16 cellular contexts compared by ENCODE assay signal in the genomic region with DNA sequence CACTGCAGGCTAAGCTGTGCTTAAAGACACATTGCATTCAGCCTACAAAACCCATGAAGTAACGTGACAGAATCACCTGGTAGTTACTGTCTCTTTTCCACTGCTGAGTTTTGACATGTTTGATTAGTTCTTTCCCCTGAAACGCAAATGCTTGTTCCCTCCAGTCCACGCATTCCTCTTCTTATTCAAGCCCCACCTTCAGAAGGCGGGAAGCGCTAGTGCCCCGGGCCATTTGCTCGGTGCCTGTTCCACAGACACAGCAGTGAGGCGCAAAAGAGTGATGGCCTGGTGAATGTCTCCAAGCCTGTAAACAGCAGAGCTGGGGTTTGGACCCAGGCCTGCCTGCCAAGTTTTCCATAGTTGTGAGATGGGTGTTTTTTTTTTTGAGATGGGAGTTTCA. TPM values are rescaled to one million over a fixed set of nuclear protein-coding genes. Genes with fewer than 3 reads are reported as not detected.
DNase-seq lines count a peak whose midpoint lies in the region; ATAC-seq, FAIRE-seq and TF ChIP-seq lines count a peak whose summit lies in the region.
"Had no signal": no experiment of that assay in that cellular context is flagged by ENCODE, and none has a peak within 500 bp of the region (broad histone marks: within the 10 kb centered on the region; RNA-seq: fewer than 3 reads in every experiment).

No MANE protein-coding gene starts in this region.

- no peaks in the 10 kb centered on the region for H3K27me3 Mint-ChIP-seq in WTC11 (ENCODE audit: low read depth)
- H3K27me3 Mint-ChIP-seq in stimulated activated naive B cell treated with anti-CD40 and anti-IgM and Interleukin-4, amounts not matched to agents 10 μg/mL and 1 μg/mL and 100 μg/mL, for 72 hours, result no peaks in the 10 kb centered on the region

- no peak for TF ChIP-seq POLR2A in HepG2 (IDR thresholded peaks at IDR 0.05; ENCODE audit: insufficient read depth in 1 of 2, low read depth in 2 of 2, low read length in 2 of 2)
- TF ChIP-seq POLR2A in right lobe of liver (IDR thresholded peaks at IDR 0.05), result no peak
- no peak for TF ChIP-seq POLR2A in esophagus squamous epithelium (IDR thresholded peaks at IDR 0.05)

- POLR2A ChIA-PET in HepG2 (lab: Yijun Ruan, JAX) (interaction anchor here (0.7 kb wide), 2 partner anchors 12 to 23 kb away, joined by 3 read pairs; no protein-coding TSS in a partner anchor), WTC11 (lab: Charles Lee) (interaction anchor here (0.6 kb wide), 1 partner anchor 141 kb away, joined by 4 read pairs; no protein-coding TSS in a partner anchor)

- H3K36me3 ChIP-seq in HepG2 (replicated peaks in 1 of 2; ENCODE audit: control insufficient read depth in 1 of 2, insufficient read depth in 2 of 2, low read length in 2 of 2) (peaks cover 26 to 47% of the 10 kb centered on the region in 2 experiments), right lobe of liver (peaks cover 0 to 21% (median 5%) of the 10 kb centered on the region in 4 donors), lower lobe of right lung (peaks cover 50% of the 10 kb centered on the region), esophagus squamous epithelium (peaks cover 13 to 61% (median 23%) of the 10 kb centered on the region in 3 donors)

- H3K27me3 ChIP-seq in HepG2 (ENCODE audit: control insufficient read depth in 1 of 2, insufficient read depth in 2 of 2, low read length in 2 of 2) (no peaks in the 10 kb centered on the region; a peak in 1 of 5 replicates), right lobe of liver (no peaks in the 10 kb centered on the region), lower lobe of right lung (ENCODE audit: low read depth) (no peaks in the 10 kb centered on the region), esophagus squamous epithelium (no peaks in the 10 kb centered on the region)
- H3K27me3 ChIP-seq: sigmoid colon had no signal

- TF ChIP-seq CTCF in HepG2 (CRISPR knock-in tag; IDR thresholded peaks at IDR 0.05), result no peak
- no peak for TF ChIP-seq CTCF in right lobe of liver (IDR thresholded peaks at IDR 0.05)
- TF ChIP-seq CTCF in WTC11 (IDR thresholded peaks at IDR 0.05), result no peak
- no peak for TF ChIP-seq CTCF in lower lobe of right lung (IDR thresholded peaks at IDR 0.05)
- TF ChIP-seq CTCF in esophagus squamous epithelium (IDR thresholded peaks at IDR 0.05), result no peak

- H3K9me3 ChIP-seq in HepG2 (ENCODE audit: low read length), result no peaks in the 10 kb centered on the region
- no peaks in the 10 kb centered on the region for H3K9me3 ChIP-seq in right lobe of liver
- no peaks in the 10 kb centered on the region for H3K9me3 ChIP-seq in lower lobe of right lung
- H3K9me3 ChIP-seq in esophagus squamous epithelium, result no peaks in the 10 kb centered on the region
- H3K9me3 ChIP-seq: sigmoid colon had no signal

- intact Hi-C loops in HepG2 (cut with micrococcal nuclease; ENCODE audit: unreplicated experiment) (no loop called here), right lobe of liver (cut with DNase I) (no loop called here), lower lobe of right lung (cut with DNase I) (no loop called here), esophagus squamous epithelium (cut with DNase I) (no loop called here)

- in situ Hi-C loops in HepG2 (cut with HindIII; ENCODE audit: extremely low pct_ligation_motif_present, low pct_unique_long_range_greater_than_20kb), result no loop called here

- FAIRE-seq in HepG2 (lab: Jason Lieb, UNC), result no peak
- FAIRE-seq: kidney, RCC 7860 had no signal

- no peak for ATAC-seq in HepG2
- ATAC-seq in right lobe of liver, result no peak
- no peak for ATAC-seq in WTC11
- no peak for ATAC-seq in stimulated activated naive B cell treated with anti-CD40 and anti-IgM and Interleukin-4, amounts not matched to agents 10 μg/mL and 1 μg/mL and 100 μg/mL, for 72 hours (replicated peaks)
- ATAC-seq in lower lobe of right lung, result no peak

- TF ChIP-seq RAD21 in HepG2 (CRISPR knock-in tag; IDR thresholded peaks at IDR 0.05), result no peak

- H3K27ac ChIP-seq in HepG2 (ENCODE audit: extremely low read length, insufficient read depth, low read length), result no peak overlapping the region
- no peak overlapping the region for H3K27ac ChIP-seq in right lobe of liver
- no peak overlapping the region for H3K27ac ChIP-seq in lower lobe of right lung
- no peak overlapping the region for H3K27ac ChIP-seq in esophagus squamous epithelium

- peaks cover 62% of the 10 kb centered on the region for H3K36me3 Mint-ChIP-seq in WTC11
- peaks cover 38 to 62% of the 10 kb centered on the region in 2 donors for H3K36me3 Mint-ChIP-seq in stimulated activated naive B cell treated with anti-CD40 and anti-IgM and Interleukin-4, amounts not matched to agents 10 μg/mL and 1 μg/mL and 100 μg/mL, for 72 hours

- no peak overlapping the region for H3K4me2 ChIP-seq in HepG2 (ENCODE audit: low read depth, low read length)

- H2AFZ ChIP-seq in HepG2 (ENCODE audit: low read length), result no peak overlapping the region

- H3K9me3 Mint-ChIP-seq in WTC11, result no peaks in the 10 kb centered on the region
- H3K9me3 Mint-ChIP-seq in stimulated activated naive B cell treated with anti-CD40 and anti-IgM and Interleukin-4, amounts not matched to agents 10 μg/mL and 1 μg/mL and 100 μg/mL, for 72 hours, result no peaks in the 10 kb centered on the region

- H3K9ac ChIP-seq in HepG2 (ENCODE audit: insufficient read depth, low read depth, low read length), result no peak overlapping the region

- H3K27ac Mint-ChIP-seq in WTC11, result peak overlapping the region; percentile 66
- peak overlapping the region; percentile 51 for H3K27ac Mint-ChIP-seq in stimulated activated naive B cell treated with anti-CD40 and anti-IgM and Interleukin-4, amounts not matched to agents 10 μg/mL and 1 μg/mL and 100 μg/mL, for 72 hours

- peak overlapping the region; percentile 53 for H3K4me3 Mint-ChIP-seq in WTC11
- no peak overlapping the region for H3K4me3 Mint-ChIP-seq in stimulated activated naive B cell treated with anti-CD40 and anti-IgM and Interleukin-4, amounts not matched to agents 10 μg/mL and 1 μg/mL and 100 μg/mL, for 72 hours

- H3K79me2 ChIP-seq in HepG2 (ENCODE audit: insufficient read depth, low read length), result peaks cover 38% of the 10 kb centered on the region

- H3K4me3 ChIP-seq in HepG2 (replicated peaks in 1 of 3; ENCODE audit: insufficient read depth in 1 of 3, low read depth in 2 of 3, low read length in 3 of 3), result no peak overlapping the region; a peak in 1 of 6 replicates
- no peak overlapping the region for H3K4me3 ChIP-seq in right lobe of liver
- H3K4me3 ChIP-seq in lower lobe of right lung, result no peak overlapping the region
- no peak overlapping the region for H3K4me3 ChIP-seq in esophagus squamous epithelium
- H3K4me3 ChIP-seq: sigmoid colon had no signal

- 91% methylated on average over 8 of the region's 8 CpGs for WGBS in HepG2 (ENCODE audit: low lambda C conversion rate)
- WGBS in right lobe of liver (ENCODE audit: insufficient coverage, low coverage, low lambda C conversion rate, missing lambda C conversion rate), result 93% methylated on average over 6 of the region's 8 CpGs
- 51 to 55% methylated on average over 3 to 8 of the region's 8 CpGs for WGBS in esophagus squamous epithelium, 2 donors

- no peak for TF ChIP-seq EP300 in HepG2 (IDR thresholded peaks at IDR 0.05; ENCODE audit: low read depth in 2 of 2, low read length in 2 of 2)
- TF ChIP-seq EP300 in HepG2 (CRISPR knock-in tag; IDR thresholded peaks at IDR 0.05; ENCODE audit: borderline replicate concordance), result no peak

- peaks cover 45% of the 10 kb centered on the region for H4K20me1 ChIP-seq in HepG2 (ENCODE audit: insufficient read depth, low read length)

- peaks cover 25% of the 10 kb centered on the region for H3K4me1 Mint-ChIP-seq in WTC11
- peaks cover 34 to 48% of the 10 kb centered on the region in 2 donors for H3K4me1 Mint-ChIP-seq in stimulated activated naive B cell treated with anti-CD40 and anti-IgM and Interleukin-4, amounts not matched to agents 10 μg/mL and 1 μg/mL and 100 μg/mL, for 72 hours

- CTCF ChIA-PET in HepG2 (lab: Yijun Ruan, JAX; ENCODE audit: low intra/inter-chr PET ratio, low total read pairs), result no interaction called here
- CTCF ChIA-PET in WTC11 (lab: Charles Lee), result interaction anchor here (1.3 kb wide), 1 partner anchor 121 kb away, joined by 4 read pairs; no protein-coding TSS in a partner anchor

- BruUV-seq in HepG2 (replicated peaks; lab: Mats Ljungman, UMichigan), result TSS peak; percentile 30

- DNase-seq in HepG2 (ENCODE audit: low spot score) (no peak), right lobe of liver (no peak), WTC11 (ENCODE audit: low spot score) (no peak), lower lobe of right lung (no peak), esophagus squamous epithelium (lab: John Stamatoyannopoulos, UW) (no peak)
- no peak for DNase-seq in stimulated activated naive B cell treated with anti-CD40 and anti-IgM and Interleukin-4, amounts not matched to agents 10 μg/mL and 1 μg/mL and 100 μg/mL, for 72 hours
- DNase-seq: foreskin fibroblast, GF-D8, H7, kidney, NCI-H1417 treated with DMSO at 0.1 percent for 48 hours, NCI-H510A, sigmoid colon had no signal

- H3K4me1 ChIP-seq in HepG2 (ENCODE audit: insufficient read depth, low read length) (peaks cover 38% of the 10 kb centered on the region), right lobe of liver (peaks cover 0 to 16% (median 0%) of the 10 kb centered on the region in 4 donors), lower lobe of right lung (peaks cover 17% of the 10 kb centered on the region), esophagus squamous epithelium (peaks cover 11 to 45% (median 17%) of the 10 kb centered on the region in 3 donors)

RNA-seq across cellular contexts. Expression of a gene that starts 10.9 kb away (rescaled TPM):
- total RNA-seq in HepG2 (2016; rRNA removed; fragmentation: Illumina TruSeq; extraction: Trizol) (not detected in 2 replicates), right lobe of liver (under 1 TPM in 1 of 6 experiments, not detected in 5; 0.37 TPM), WTC11 (2021) (not detected in 3 replicates), lower lobe of right lung (not detected), esophagus squamous epithelium (not detected)
- not detected in 2 replicates for total RNA-seq in HepG2 (2016; cell fraction: cytosol; rRNA removed; fragmentation: Illumina TruSeq; extraction: Trizol; ENCODE audit: low read depth)
- not detected in 2 replicates for total RNA-seq in HepG2 (2016; cell fraction: insoluble cytoplasmic fraction; rRNA removed; fragmentation: Illumina TruSeq; extraction: Trizol)
- not detected in 2 replicates for total RNA-seq in HepG2 (2016; cell fraction: membrane; rRNA removed; fragmentation: Illumina TruSeq; extraction: Trizol)
- total RNA-seq in HepG2 (2016; cell fraction: nucleus; rRNA removed; fragmentation: Illumina TruSeq; extraction: Trizol), result not detected in 2 replicates
- polyA plus RNA-seq in HepG2 (2011; rRNA removed), result 0.08 TPM in 1 of 2 replicates, not detected in the other
- polyA plus RNA-seq in HepG2 (2011; cell fraction: cytosol; rRNA removed), result not detected in 2 replicates
- 0.11 TPM in 1 of 2 replicates, not detected in the other for polyA plus RNA-seq in HepG2 (2011; cell fraction: nucleus; rRNA removed)
- not detected in 2 replicates for polyA plus RNA-seq in HepG2 (2012)
- not detected in 2 replicates for polyA plus RNA-seq in HepG2 (2016; cell fraction: cytosol; fragmentation: Illumina TruSeq; extraction: Trizol; ENCODE audit: low read depth)
- polyA plus RNA-seq in HepG2 (2016; cell fraction: insoluble cytoplasmic fraction; fragmentation: Illumina TruSeq; extraction: Trizol; ENCODE audit: low read depth), result not detected in 2 replicates
- polyA plus RNA-seq in HepG2 (2016; cell fraction: membrane; fragmentation: Illumina TruSeq; extraction: Trizol; ENCODE audit: low read depth), result not detected in 2 replicates
- polyA plus RNA-seq in HepG2 (2016; cell fraction: nucleus; fragmentation: Illumina TruSeq; extraction: Trizol; ENCODE audit: insufficient read depth, low read depth), result not detected in 2 replicates
- polyA minus RNA-seq in HepG2 (2011; rRNA and poly(A)+ RNA removed; ENCODE audit: low replicate concordance), result not detected in 2 replicates
- polyA minus RNA-seq in HepG2 (2011; cell fraction: cytosol; rRNA and poly(A)+ RNA removed), result not detected in 2 replicates
- not detected in 2 replicates for polyA minus RNA-seq in HepG2 (2011; cell fraction: nucleus; rRNA and poly(A)+ RNA removed)
- total RNA-seq: H7; kidney; sigmoid colon; T-helper 2 cell treated with Interferon-gamma antibody and Interleukin-4, amounts not matched to agents 100 ng/mL and 5 ng/mL, for 36 hours had no signal
- polyA plus RNA-seq: BJ, sigmoid colon had no signal

RNA-seq across cellular contexts. Expression of a gene that starts 22.5 kb away (rescaled TPM):
- total RNA-seq in HepG2 (2016; rRNA removed; fragmentation: Illumina TruSeq; extraction: Trizol), result not detected in 2 replicates
- not detected in 2 replicates for total RNA-seq in HepG2 (2016; cell fraction: cytosol; rRNA removed; fragmentation: Illumina TruSeq; extraction: Trizol; ENCODE audit: low read depth)
- not detected in 2 replicates for total RNA-seq in HepG2 (2016; cell fraction: insoluble cytoplasmic fraction; rRNA removed; fragmentation: Illumina TruSeq; extraction: Trizol)
- total RNA-seq in HepG2 (2016; cell fraction: membrane; rRNA removed; fragmentation: Illumina TruSeq; extraction: Trizol), result not detected in 2 replicates
- not detected in 2 replicates for total RNA-seq in HepG2 (2016; cell fraction: nucleus; rRNA removed; fragmentation: Illumina TruSeq; extraction: Trizol)
- polyA plus RNA-seq in HepG2 (2011; rRNA removed), result not detected in 2 replicates
- not detected in 2 replicates for polyA plus RNA-seq in HepG2 (2011; cell fraction: cytosol; rRNA removed)
- not detected in 2 replicates for polyA plus RNA-seq in HepG2 (2011; cell fraction: nucleus; rRNA removed)
- not detected in 2 replicates for polyA plus RNA-seq in HepG2 (2012)
- polyA plus RNA-seq in HepG2 (2016; cell fraction: cytosol; fragmentation: Illumina TruSeq; extraction: Trizol; ENCODE audit: low read depth), result not detected in 2 replicates
- polyA plus RNA-seq in HepG2 (2016; cell fraction: insoluble cytoplasmic fraction; fragmentation: Illumina TruSeq; extraction: Trizol; ENCODE audit: low read depth), result not detected in 2 replicates
- polyA plus RNA-seq in HepG2 (2016; cell fraction: membrane; fragmentation: Illumina TruSeq; extraction: Trizol; ENCODE audit: low read depth), result not detected in 2 replicates
- not detected in 2 replicates for polyA plus RNA-seq in HepG2 (2016; cell fraction: nucleus; fragmentation: Illumina TruSeq; extraction: Trizol; ENCODE audit: insufficient read depth, low read depth)
- polyA minus RNA-seq in HepG2 (2011; rRNA and poly(A)+ RNA removed; ENCODE audit: low replicate concordance), result 0.72 TPM in 1 of 2 replicates, not detected in the other
- not detected in 2 replicates for polyA minus RNA-seq in HepG2 (2011; cell fraction: cytosol; rRNA and poly(A)+ RNA removed)
- polyA minus RNA-seq in HepG2 (2011; cell fraction: nucleus; rRNA and poly(A)+ RNA removed), result not detected in 2 replicates
- total RNA-seq in right lobe of liver, result not detected
- total RNA-seq in WTC11 (2021), result 3.9 to 6.0 TPM (median 5.4 TPM) in 3 replicates
- total RNA-seq in lower lobe of right lung, result 1.9 TPM
- total RNA-seq in esophagus squamous epithelium, result not detected
- total RNA-seq: H7, sigmoid colon had no signal

RNA-seq across cellular contexts. Expression of a gene that starts 30.8 kb away (rescaled TPM):
- total RNA-seq in HepG2 (2016; rRNA removed; fragmentation: Illumina TruSeq; extraction: Trizol) (not detected in 2 replicates), right lobe of liver (not detected), WTC11 (2021) (not detected in 3 replicates), lower lobe of right lung (not detected), esophagus squamous epithelium (not detected)
- total RNA-seq in HepG2 (2016; cell fraction: cytosol; rRNA removed; fragmentation: Illumina TruSeq; extraction: Trizol; ENCODE audit: low read depth), result not detected in 2 replicates
- total RNA-seq in HepG2 (2016; cell fraction: insoluble cytoplasmic fraction; rRNA removed; fragmentation: Illumina TruSeq; extraction: Trizol), result not detected in 2 replicates
- not detected in 2 replicates for total RNA-seq in HepG2 (2016; cell fraction: membrane; rRNA removed; fragmentation: Illumina TruSeq; extraction: Trizol)
- not detected in 2 replicates for total RNA-seq in HepG2 (2016; cell fraction: nucleus; rRNA removed; fragmentation: Illumina TruSeq; extraction: Trizol)
- polyA plus RNA-seq in HepG2 (2011; rRNA removed), result not detected in 2 replicates
- not detected in 2 replicates for polyA plus RNA-seq in HepG2 (2011; cell fraction: cytosol; rRNA removed)
- polyA plus RNA-seq in HepG2 (2011; cell fraction: nucleus; rRNA removed), result not detected in 2 replicates
- polyA plus RNA-seq in HepG2 (2012), result not detected in 2 replicates
- not detected in 2 replicates for polyA plus RNA-seq in HepG2 (2016; cell fraction: cytosol; fragmentation: Illumina TruSeq; extraction: Trizol; ENCODE audit: low read depth)
- polyA plus RNA-seq in HepG2 (2016; cell fraction: insoluble cytoplasmic fraction; fragmentation: Illumina TruSeq; extraction: Trizol; ENCODE audit: low read depth), result not detected in 2 replicates
- polyA plus RNA-seq in HepG2 (2016; cell fraction: membrane; fragmentation: Illumina TruSeq; extraction: Trizol; ENCODE audit: low read depth), result not detected in 2 replicates
- not detected in 2 replicates for polyA plus RNA-seq in HepG2 (2016; cell fraction: nucleus; fragmentation: Illumina TruSeq; extraction: Trizol; ENCODE audit: insufficient read depth, low read depth)
- 0.16 TPM in 1 of 2 replicates, not detected in the other for polyA minus RNA-seq in HepG2 (2011; rRNA and poly(A)+ RNA removed; ENCODE audit: low replicate concordance)
- not detected in 2 replicates for polyA minus RNA-seq in HepG2 (2011; cell fraction: cytosol; rRNA and poly(A)+ RNA removed)
- not detected in 2 replicates for polyA minus RNA-seq in HepG2 (2011; cell fraction: nucleus; rRNA and poly(A)+ RNA removed)
- total RNA-seq: H7; kidney; sigmoid colon; T-helper 2 cell treated with Interferon-gamma antibody and Interleukin-4, amounts not matched to agents 100 ng/mL and 5 ng/mL, for 36 hours had no signal
- polyA plus RNA-seq: BJ, sigmoid colon had no signal

RNA-seq across cellular contexts. Expression of a gene that starts 32.3 kb away (rescaled TPM):
- total RNA-seq in HepG2 (2016; rRNA removed; fragmentation: Illumina TruSeq; extraction: Trizol) (not detected in 2 replicates), right lobe of liver (not detected), WTC11 (2021) (not detected in 3 replicates), lower lobe of right lung (not detected), esophagus squamous epithelium (not detected)
- not detected in 2 replicates for total RNA-seq in HepG2 (2016; cell fraction: cytosol; rRNA removed; fragmentation: Illumina TruSeq; extraction: Trizol; ENCODE audit: low read depth)
- total RNA-seq in HepG2 (2016; cell fraction: insoluble cytoplasmic fraction; rRNA removed; fragmentation: Illumina TruSeq; extraction: Trizol), result not detected in 2 replicates
- total RNA-seq in HepG2 (2016; cell fraction: membrane; rRNA removed; fragmentation: Illumina TruSeq; extraction: Trizol), result not detected in 2 replicates
- not detected in 2 replicates for total RNA-seq in HepG2 (2016; cell fraction: nucleus; rRNA removed; fragmentation: Illumina TruSeq; extraction: Trizol)
- not detected in 2 replicates for polyA plus RNA-seq in HepG2 (2011; rRNA removed)
- not detected in 2 replicates for polyA plus RNA-seq in HepG2 (2011; cell fraction: cytosol; rRNA removed)
- not detected in 2 replicates for polyA plus RNA-seq in HepG2 (2011; cell fraction: nucleus; rRNA removed)
- polyA plus RNA-seq in HepG2 (2012), result not detected in 2 replicates
- polyA plus RNA-seq in HepG2 (2016; cell fraction: cytosol; fragmentation: Illumina TruSeq; extraction: Trizol; ENCODE audit: low read depth), result not detected in 2 replicates
- not detected in 2 replicates for polyA plus RNA-seq in HepG2 (2016; cell fraction: insoluble cytoplasmic fraction; fragmentation: Illumina TruSeq; extraction: Trizol; ENCODE audit: low read depth)
- polyA plus RNA-seq in HepG2 (2016; cell fraction: membrane; fragmentation: Illumina TruSeq; extraction: Trizol; ENCODE audit: low read depth), result not detected in 2 replicates
- not detected in 2 replicates for polyA plus RNA-seq in HepG2 (2016; cell fraction: nucleus; fragmentation: Illumina TruSeq; extraction: Trizol; ENCODE audit: insufficient read depth, low read depth)
- not detected in 2 replicates for polyA minus RNA-seq in HepG2 (2011; rRNA and poly(A)+ RNA removed; ENCODE audit: low replicate concordance)
- not detected in 2 replicates for polyA minus RNA-seq in HepG2 (2011; cell fraction: cytosol; rRNA and poly(A)+ RNA removed)
- polyA minus RNA-seq in HepG2 (2011; cell fraction: nucleus; rRNA and poly(A)+ RNA removed), result not detected in 2 replicates
- total RNA-seq: H7; kidney; sigmoid colon; T-helper 2 cell treated with Interferon-gamma antibody and Interleukin-4, amounts not matched to agents 100 ng/mL and 5 ng/mL, for 36 hours had no signal
- polyA plus RNA-seq: BJ had no signal

RNA-seq across cellular contexts. Expression of a gene that starts 53.6 kb away (rescaled TPM):
- total RNA-seq in HepG2 (2016; rRNA removed; fragmentation: Illumina TruSeq; extraction: Trizol) (not detected in 2 replicates), right lobe of liver (not detected), WTC11 (2021) (0.13 to 0.25 TPM (median 0.16 TPM) in 3 replicates), lower lobe of right lung (not detected), esophagus squamous epithelium (not detected)
- total RNA-seq in HepG2 (2016; cell fraction: cytosol; rRNA removed; fragmentation: Illumina TruSeq; extraction: Trizol; ENCODE audit: low read depth), result not detected in 2 replicates
- total RNA-seq in HepG2 (2016; cell fraction: insoluble cytoplasmic fraction; rRNA removed; fragmentation: Illumina TruSeq; extraction: Trizol), result not detected in 2 replicates
- not detected in 2 replicates for total RNA-seq in HepG2 (2016; cell fraction: membrane; rRNA removed; fragmentation: Illumina TruSeq; extraction: Trizol)
- not detected in 2 replicates for total RNA-seq in HepG2 (2016; cell fraction: nucleus; rRNA removed; fragmentation: Illumina TruSeq; extraction: Trizol)
- polyA plus RNA-seq in HepG2 (2011; rRNA removed), result not detected in 2 replicates
- not detected in 2 replicates for polyA plus RNA-seq in HepG2 (2011; cell fraction: cytosol; rRNA removed)
- not detected in 2 replicates for polyA plus RNA-seq in HepG2 (2011; cell fraction: nucleus; rRNA removed)
- polyA plus RNA-seq in HepG2 (2012), result not detected in 2 replicates
- polyA plus RNA-seq in HepG2 (2016; cell fraction: cytosol; fragmentation: Illumina TruSeq; extraction: Trizol; ENCODE audit: low read depth), result not detected in 2 replicates
- not detected in 2 replicates for polyA plus RNA-seq in HepG2 (2016; cell fraction: insoluble cytoplasmic fraction; fragmentation: Illumina TruSeq; extraction: Trizol; ENCODE audit: low read depth)
- not detected in 2 replicates for polyA plus RNA-seq in HepG2 (2016; cell fraction: membrane; fragmentation: Illumina TruSeq; extraction: Trizol; ENCODE audit: low read depth)
- polyA plus RNA-seq in HepG2 (2016; cell fraction: nucleus; fragmentation: Illumina TruSeq; extraction: Trizol; ENCODE audit: insufficient read depth, low read depth), result not detected in 2 replicates
- not detected in 2 replicates for polyA minus RNA-seq in HepG2 (2011; rRNA and poly(A)+ RNA removed; ENCODE audit: low replicate concordance)
- not detected in 2 replicates for polyA minus RNA-seq in HepG2 (2011; cell fraction: cytosol; rRNA and poly(A)+ RNA removed)
- polyA minus RNA-seq in HepG2 (2011; cell fraction: nucleus; rRNA and poly(A)+ RNA removed), result not detected in 2 replicates
- total RNA-seq: H7; kidney; sigmoid colon; T-helper 2 cell treated with Interferon-gamma antibody and Interleukin-4, amounts not matched to agents 100 ng/mL and 5 ng/mL, for 36 hours had no signal
- polyA plus RNA-seq: BJ had no signal
